Comparison of ENCODE assay signal across 29 cellular contexts in the genomic region with DNA sequence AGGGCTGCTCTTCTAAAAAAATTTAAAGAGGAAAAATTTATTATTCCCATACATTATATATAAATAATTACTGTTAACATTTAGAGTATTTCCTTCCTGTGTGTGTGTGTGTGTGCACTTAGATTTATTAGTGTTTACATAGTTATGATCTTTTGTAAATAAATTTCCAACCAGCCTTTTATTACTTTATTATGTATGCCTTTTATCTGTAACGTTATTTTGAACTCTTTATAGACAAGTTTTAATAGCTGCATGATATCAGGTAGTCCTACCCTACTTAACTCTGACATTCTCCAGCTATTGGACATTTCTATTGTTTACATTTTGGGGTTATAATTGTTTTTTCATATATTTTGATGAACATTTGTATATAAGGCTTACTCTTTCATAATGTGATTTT.
"Had no signal": no experiment of that assay in that cellular context is flagged by ENCODE, and none has a peak within 500 bp of the region (broad histone marks: within the 10 kb centered on the region; RNA-seq: fewer than 3 reads in every experiment).

No MANE protein-coding gene starts in this region.

- H3K9ac ChIP-seq: parathyroid adenoma had no signal

- H3K27me3 ChIP-seq: neutrophil, right lobe of liver, sigmoid colon, spleen, suprapubic skin, testis, tibial artery, transverse colon, vagina had no signal

- H3K4me3 ChIP-seq: psoas muscle, right lobe of liver, sigmoid colon, smooth muscle cell, spleen, suprapubic skin, testis, tibial artery, transverse colon, vagina had no signal

- FAIRE-seq: urothelium cell line had no signal

- H3K9me3 ChIP-seq: neutrophil, psoas muscle, right lobe of liver, sigmoid colon, spleen, suprapubic skin, testis, tibial artery, transverse colon, vagina had no signal

- DNase-seq: naive thymus-derived CD8-positive, alpha-beta T cell; nephron progenitor cell; nucleus accumbens; posterior cingulate gyrus; psoas muscle; right cardiac atrium; right lobe of liver; sigmoid colon; spleen; stimulated activated CD4-positive, alpha-beta T cell treated with anti-CD3 and anti-CD28 coated beads, Interleukin-12 subunit alpha, Interleukin-12 subunit beta, amount 100 ng/mL, for 4 hours; stimulated activated CD4-positive, alpha-beta T cell treated with anti-CD3 and anti-CD28 coated beads, Interleukin-1b, Interleukin-23, amount 100 ng/mL, for 48 hours; stimulated activated CD4-positive, alpha-beta T cell treated with anti-CD3 and anti-CD28 coated beads, Interleukin-4, amount 100 ng/mL, for 1 hour; stimulated activated CD4-positive, alpha-beta T cell treated with anti-CD3 and anti-CD28 coated beads, Interleukin-4, amount 100 ng/mL, for 4 hours; stimulated activated CD8-positive, alpha-beta memory T cell treated with anti-CD3 and anti-CD28 coated beads, Interleukin-4, amount 100 ng/mL, for 48 hours; stimulated activated naive CD4-positive, alpha-beta T cell; stimulated activated naive CD8-positive, alpha-beta T cell treated with anti-CD3 and anti-CD28 coated beads, Interleukin-15, amount 100 ng/mL, for 72 hours; stimulated activated naive CD8-positive, alpha-beta T cell treated with anti-CD3 and anti-CD28 coated beads, Interleukin-15, Interleukin-2, amounts not matched to agents 100 U/mL and 50 U/mL, for 24 hours; substantia nigra; testis; tibial artery; transverse colon had no signal

- H3K36me3 ChIP-seq: neutrophil had no signal

- ATAC-seq: naive thymus-derived CD8-positive, alpha-beta T cell; natural killer cell treated with Interleukin-12 subunit alpha and Interleukin-12 subunit beta and Interleukin-15 and Interleukin-18, amount 100 ng/mL, for 72 hours; psoas muscle; right cardiac atrium; right lobe of liver; stimulated activated memory B cell treated with anti-CD40 and anti-IgM and Interleukin-4, amounts not matched to agents 10 μg/mL and 1 μg/mL and 100 μg/mL, for 72 hours; stimulated activated naive CD8-positive, alpha-beta T cell treated with anti-CD3 and anti-CD28 coated beads, Interleukin-15, amount 100 ng/mL, for 72 hours; stimulated activated naive CD8-positive, alpha-beta T cell treated with anti-CD3 and anti-CD28 coated beads, Interleukin-15, Interleukin-2, amounts not matched to agents 100 U/mL and 50 U/mL, for 24 hours had no signal

- H3K4me2 ChIP-seq: smooth muscle cell had no signal

- H2AFZ ChIP-seq: parathyroid adenoma had no signal

- H3K79me2 ChIP-seq: parathyroid adenoma had no signal

- H3K27ac ChIP-seq: neutrophil, parathyroid adenoma, psoas muscle, right lobe of liver, sigmoid colon, spleen, suprapubic skin, testis, tibial artery, transverse colon, vagina had no signal

- H3K4me1 ChIP-seq: parathyroid adenoma, psoas muscle, right lobe of liver, sigmoid colon, suprapubic skin, testis, tibial artery, vagina had no signal
